1 cellular context compared by ENCODE assay signal in genomic region chr11:13030857-13031256, GRCh38.
TF ChIP-seq lines count a peak whose summit lies in the region.

No MANE protein-coding gene starts in this region.

TF ChIP-seq in SK-N-SH, 30 proteins besides CTCF, POLR2A, EP300 and RAD21 (continued from another document):
- TF ChIP-seq ZBTB33 (IDR thresholded peaks at IDR 0.05; ENCODE audit: borderline replicate concordance, low read depth): no peak
- no peak for TF ChIP-seq TAF1 (IDR thresholded peaks at IDR 0.05; ENCODE audit: borderline replicate concordance, low read depth, low read length)
